31 cellular contexts compared by ENCODE assay signal in the genomic region with DNA sequence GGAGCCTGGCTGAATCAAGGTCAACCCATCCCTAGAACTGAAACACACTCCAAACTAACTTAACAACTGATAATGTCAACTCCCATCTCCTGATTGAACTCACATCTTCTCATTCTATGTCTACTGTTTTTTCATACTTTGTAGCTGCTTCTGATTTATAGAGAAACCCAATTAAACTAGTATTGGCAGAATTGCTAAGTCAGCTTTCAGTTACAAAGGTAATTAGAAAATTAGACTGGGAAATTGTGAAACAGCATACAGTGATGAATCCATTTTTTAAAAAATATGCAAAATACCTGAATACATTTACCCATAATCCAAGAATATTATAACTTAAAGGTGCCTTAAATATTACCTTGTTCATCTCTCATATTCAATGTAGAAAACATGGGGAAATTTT.
"Had no signal": no experiment of that assay in that cellular context is flagged by ENCODE, and none has a peak within 500 bp of the region (broad histone marks: within the 10 kb centered on the region; RNA-seq: fewer than 3 reads in every experiment).

No MANE protein-coding gene starts in this region.

- H3K4me1 ChIP-seq: parathyroid adenoma, psoas muscle, suprapubic skin, testis, tibial artery, transverse colon, upper lobe of right lung, uterus had no signal

- H3K36me3 Mint-ChIP-seq: naive thymus-derived CD4-positive, alpha-beta T cell; natural killer cell; neural progenitor cell; stimulated activated naive B cell treated with anti-CD40 and anti-IgM and Interleukin-4, amounts not matched to agents 10 μg/mL and 1 μg/mL and 100 μg/mL, for 72 hours; type B pancreatic cell had no signal

- H3K27me3 ChIP-seq: neural progenitor cell, ovary, spleen, suprapubic skin, testis, tibial artery, transverse colon, upper lobe of right lung, uterus had no signal

- H3K27ac ChIP-seq: neural progenitor cell, ovary, parathyroid adenoma, psoas muscle, skin epidermis, spleen, suprapubic skin, testis, tibial artery, transverse colon, upper lobe of right lung, uterus had no signal

- H3K4me1 Mint-ChIP-seq: naive thymus-derived CD4-positive, alpha-beta T cell; natural killer cell; nephron had no signal

- H3K9me3 Mint-ChIP-seq: natural killer cell; nephron; neural progenitor cell; stimulated activated naive CD8-positive, alpha-beta T cell treated with anti-CD3 and anti-CD28 coated beads, Interleukin-15, Interleukin-2, amounts not matched to agents 100 ng/mL and 50 ng/mL, for 24 hours had no signal

- H3K9me3 ChIP-seq: ovary, psoas muscle, spleen, suprapubic skin, testis, tibial artery, transverse colon, upper lobe of right lung, uterus had no signal

- H3K27me3 Mint-ChIP-seq: stimulated activated naive B cell treated with anti-CD40 and anti-IgM and Interleukin-4, amounts not matched to agents 10 μg/mL and 1 μg/mL and 100 μg/mL, for 72 hours; stimulated activated naive CD8-positive, alpha-beta T cell treated with anti-CD3 and anti-CD28 coated beads, Interleukin-15, Interleukin-2, amounts not matched to agents 100 ng/mL and 50 ng/mL, for 24 hours; type B pancreatic cell had no signal

- H3K4me3 Mint-ChIP-seq: naive thymus-derived CD4-positive, alpha-beta T cell; natural killer cell; nephron; neural progenitor cell; stimulated activated naive B cell treated with anti-CD40 and anti-IgM and Interleukin-4, amounts not matched to agents 10 μg/mL and 1 μg/mL and 100 μg/mL, for 72 hours; stimulated activated naive CD8-positive, alpha-beta T cell treated with anti-CD3 and anti-CD28 coated beads, Interleukin-15, Interleukin-2, amounts not matched to agents 100 ng/mL and 50 ng/mL, for 24 hours; type B pancreatic cell had no signal

- H3K9ac ChIP-seq: neural progenitor cell, parathyroid adenoma had no signal

- H3K27ac Mint-ChIP-seq: natural killer cell; nephron; neural progenitor cell; progenitor cell of endocrine pancreas; stimulated activated naive B cell treated with anti-CD40 and anti-IgM and Interleukin-4, amounts not matched to agents 10 μg/mL and 1 μg/mL and 100 μg/mL, for 72 hours; stimulated activated naive CD8-positive, alpha-beta T cell treated with anti-CD3 and anti-CD28 coated beads, Interleukin-15, Interleukin-2, amounts not matched to agents 100 ng/mL and 50 ng/mL, for 24 hours; type B pancreatic cell had no signal

- H3K36me3 ChIP-seq: neural progenitor cell, ovary, spleen, suprapubic skin, tibial artery, transverse colon, upper lobe of right lung, uterus had no signal

- ATAC-seq: naive thymus-derived CD4-positive, alpha-beta T cell; natural killer cell; psoas muscle; sciatic nerve; stimulated activated naive B cell treated with anti-CD40 and anti-IgM and Interleukin-4, amounts not matched to agents 10 μg/mL and 1 μg/mL and 100 μg/mL, for 72 hours; upper lobe of right lung had no signal

- H3K4me3 ChIP-seq: neural progenitor cell, ovary, psoas muscle, skin epidermis, smooth muscle cell, spleen, suprapubic skin, testis, tibial artery, transverse colon, upper lobe of right lung, uterus had no signal

- DNase-seq: naive thymus-derived CD4-positive, alpha-beta T cell; natural killer cell; occipital lobe; ovary; posterior cingulate gyrus; psoas muscle; right cardiac atrium; spleen; stimulated activated CD4-positive, alpha-beta T cell treated with anti-CD3 and anti-CD28 coated beads, Interleukin-12 subunit alpha, Interleukin-12 subunit beta, amount 100 ng/mL, for 4 hours; stimulated activated CD4-positive, alpha-beta T cell treated with anti-CD3 and anti-CD28 coated beads, Interleukin-1b, Interleukin-23, amount 100 ng/mL, for 48 hours; stimulated activated CD4-positive, alpha-beta T cell treated with anti-CD3 and anti-CD28 coated beads, Interleukin-4, amount 100 ng/mL, for 1 hour; stimulated activated CD4-positive, alpha-beta T cell treated with anti-CD3 and anti-CD28 coated beads, Interleukin-4, amount 100 ng/mL, for 4 hours; stimulated activated CD8-positive, alpha-beta memory T cell treated with anti-CD3 and anti-CD28 coated beads, Interleukin-4, amount 100 ng/mL, for 48 hours; stimulated activated naive B cell treated with anti-CD40 and anti-IgM and Interleukin-4, amounts not matched to agents 10 μg/mL and 1 μg/mL and 100 μg/mL, for 72 hours; stimulated activated naive CD4-positive, alpha-beta T cell treated with Interleukin-2 at 50 U/mL for 16 hours; substantia nigra; testis; tibial artery; transverse colon; upper lobe of right lung; uterus had no signal

- H3K4me2 ChIP-seq: neural progenitor cell, smooth muscle cell had no signal
